In genomic region chr12:132600048-132601032, GRCh38 we compare ENCODE assay signal across 1 cellular context.
A peak's percentile ranks its signal among the peaks of the same experiment; 100 is the strongest.
TF ChIP-seq lines count a peak whose summit lies in the region.

No MANE protein-coding gene starts in this region.

TF ChIP-seq in K562, 482 proteins besides CTCF, POLR2A, EP300 and RAD21 (continued from another document and continues in another):
- TF ChIP-seq ZBTB34 (CRISPR knock-in tag; IDR thresholded peaks at IDR 0.05) (no peak), AFF4 (CRISPR knock-in tag; IDR thresholded peaks at IDR 0.05) (no peak), GTF2F1 (IDR thresholded peaks at IDR 0.05; ENCODE audit: low read depth, low read length) (no peak), ZNF655 (CRISPR knock-in tag; IDR thresholded peaks at IDR 0.05) (no peak), NCOA6 (IDR thresholded peaks at IDR 0.05) (no peak), AFF1 (IDR thresholded peaks at IDR 0.05; ENCODE audit: low read depth in 1 of 2, partially characterized antibody in 2 of 2) (no peak), KLF1 (tag; IDR thresholded peaks at IDR 0.05) (no peak), ZNF609 (CRISPR knock-in tag; IDR thresholded peaks at IDR 0.05; ENCODE audit: borderline replicate concordance) (no peak), YY1 (IDR thresholded peaks at IDR 0.05; ENCODE audit: borderline replicate concordance in 1 of 3, control insufficient read depth in 1 of 3, extremely low read depth in 1 of 3, insufficient read depth in 3 of 3, insufficient read length in 1 of 3, insufficient replicate concordance in 2 of 3, low read depth in 1 of 3, low read length in 2 of 3) (peak in 1 of 3 experiments; percentile 49), BRCA1 (IDR thresholded peaks at IDR 0.05) (no peak), BRCA1 (CRISPR knock-in tag; IDR thresholded peaks at IDR 0.05) (no peak), STAG1 (CRISPR knock-in tag; IDR thresholded peaks at IDR 0.05; ENCODE audit: borderline replicate concordance) (no peak), RNF219 (CRISPR knock-in tag; IDR thresholded peaks at IDR 0.05) (no peak), PYGO2 (tag; IDR thresholded peaks at IDR 0.05) (no peak), SP2 (IDR thresholded peaks at IDR 0.05; ENCODE audit: extremely low read depth, low read depth, low read length, poor library complexity, severe bottlenecking) (no peak), HCFC1 (IDR thresholded peaks at IDR 0.05; ENCODE audit: low read depth, low read length) (no peak), PRPF4 (IDR thresholded peaks at IDR 0.05; ENCODE audit: insufficient read depth, low read depth, low read length, poor library complexity, severe bottlenecking) (no peak), MYC (IDR thresholded peaks at IDR 0.05; ENCODE audit: low read depth, low read length) (peak; percentile 34; the same call in 1 of the 2 replicates), MYC (CRISPR knock-in tag; IDR thresholded peaks at IDR 0.05; ENCODE audit: borderline replicate concordance, low read depth) (no peak), BDP1 (IDR thresholded peaks at IDR 0.05; ENCODE audit: insufficient read depth, insufficient read length) (no peak), POLR2AphosphoS2 (IDR thresholded peaks at IDR 0.05; ENCODE audit: low read length) (no peak), MCM2 (IDR thresholded peaks at IDR 0.05; ENCODE audit: low read depth) (no peak), SP1 (CRISPR knock-in tag; IDR thresholded peaks at IDR 0.05) (0 out of 2 replicates have a peak, but pooled peaks have one; percentile 29), HMGXB4 (CRISPR knock-in tag; IDR thresholded peaks at IDR 0.05) (peak; percentile 48; the same call in 1 of the 2 replicates), MTA1 (IDR thresholded peaks at IDR 0.05; ENCODE audit: borderline replicate concordance) (no peak), POLR2AphosphoS5 (IDR thresholded peaks at IDR 0.05; ENCODE audit: control insufficient read depth, insufficient read depth, low read depth, low read length) (no peak)
